ENCODE assay signal across 13 cellular contexts in the genomic region with DNA sequence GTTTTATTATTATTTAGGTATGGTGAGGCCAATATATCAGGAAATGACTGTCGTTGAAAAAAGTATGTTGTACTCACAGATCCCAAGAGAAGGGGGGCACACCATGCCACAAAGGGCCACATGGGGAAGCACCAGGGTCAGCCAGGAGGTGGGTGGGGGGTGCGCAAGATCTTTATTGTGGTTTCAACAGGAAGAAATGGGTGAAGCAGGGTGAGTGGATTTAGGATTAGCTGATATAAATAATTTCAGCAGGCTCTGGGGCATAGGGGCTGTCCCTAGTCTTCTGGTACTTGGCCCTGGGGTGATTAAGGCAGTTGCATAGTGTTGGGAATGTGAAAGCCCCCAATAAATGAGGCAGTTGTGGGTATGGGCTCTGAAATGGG. TPM values are rescaled to one million over a fixed set of nuclear protein-coding genes. Genes with fewer than 3 reads are reported as not detected.
A peak's percentile ranks its signal among the peaks of the same experiment; 100 is the strongest.
DNase-seq lines count a peak whose midpoint lies in the region; ATAC-seq and TF ChIP-seq lines count a peak whose summit lies in the region.
"Had no signal": no experiment of that assay in that cellular context is flagged by ENCODE, and none has a peak within 500 bp of the region (broad histone marks: within the 10 kb centered on the region; RNA-seq: fewer than 3 reads in every experiment).

No MANE protein-coding gene starts in this region.

- H3K36me3 Mint-ChIP-seq in stimulated activated memory B cell treated with anti-CD40 and anti-IgM and Interleukin-4, amounts not matched to agents 10 μg/mL and 1 μg/mL and 100 μg/mL, for 72 hours: peaks cover 4% of the 10 kb centered on the region
- no peaks in the 10 kb centered on the region for H3K36me3 Mint-ChIP-seq in glutamatergic neuron (ENCODE audit: unreplicated experiment)

- no peak overlapping the region for H3K4me3 ChIP-seq in heart right ventricle
- H3K4me3 ChIP-seq: SJSA1, testis had no signal

- peaks cover 0 to 44% (median 20%) of the 10 kb centered on the region in 9 donors for H3K4me1 ChIP-seq in heart right ventricle
- H3K4me1 ChIP-seq: testis had no signal

- DNase-seq in heart right ventricle: no peak
- DNase-seq in left ventricle myocardium superior: no peak
- peak; percentile 33 for DNase-seq in UCSD-AML1 (lab: John Stamatoyannopoulos, UW; ENCODE audit: unreplicated experiment)
- DNase-seq in glutamatergic neuron: no peak
- no peak for DNase-seq in NCI-H82 (lab: John Stamatoyannopoulos, UW)
- DNase-seq: NCI-H226, small intestine, testis had no signal

- peak overlapping the region in 8 of 10 donors; percentile 41 to 70 (median 56) for H3K27ac ChIP-seq in heart right ventricle
- H3K27ac ChIP-seq: KMS-11, SJSA1, testis had no signal

- TF ChIP-seq CTCF in heart right ventricle (IDR thresholded peaks at IDR 0.05) (no peak), glutamatergic neuron (IDR thresholded peaks at IDR 0.05; ENCODE audit: partially characterized antibody, unreplicated experiment) (no peak)

- no peaks in the 10 kb centered on the region for H3K9me3 Mint-ChIP-seq in stimulated activated memory B cell treated with anti-CD40 and anti-IgM and Interleukin-4, amounts not matched to agents 10 μg/mL and 1 μg/mL and 100 μg/mL, for 72 hours
- H3K9me3 Mint-ChIP-seq in glutamatergic neuron (ENCODE audit: unreplicated experiment): no peaks in the 10 kb centered on the region

- H3K27me3 ChIP-seq in heart right ventricle: no peaks in the 10 kb centered on the region
- H3K27me3 ChIP-seq: SJSA1, testis had no signal

- H3K4me3 Mint-ChIP-seq in stimulated activated memory B cell treated with anti-CD40 and anti-IgM and Interleukin-4, amounts not matched to agents 10 μg/mL and 1 μg/mL and 100 μg/mL, for 72 hours: no peak overlapping the region
- no peak overlapping the region for H3K4me3 Mint-ChIP-seq in glutamatergic neuron (ENCODE audit: unreplicated experiment)

- ATAC-seq in heart right ventricle (no peak), left ventricle myocardium superior (no peak), HG02610 (IDR thresholded peaks at IDR 0.05; ENCODE audit: unreplicated experiment) (peak; percentile 28), esophagus mucosa (no peak)
- peak; percentile 20 for ATAC-seq in stimulated activated memory B cell treated with anti-CD40 and anti-IgM and Interleukin-4, amounts not matched to agents 10 μg/mL and 1 μg/mL and 100 μg/mL, for 72 hours

- H3K9me3 ChIP-seq in heart right ventricle: no peaks in the 10 kb centered on the region
- H3K9me3 ChIP-seq: SJSA1, testis had no signal

- H3K4me1 Mint-ChIP-seq in stimulated activated memory B cell treated with anti-CD40 and anti-IgM and Interleukin-4, amounts not matched to agents 10 μg/mL and 1 μg/mL and 100 μg/mL, for 72 hours: peaks cover 39% of the 10 kb centered on the region
- H3K4me1 Mint-ChIP-seq in glutamatergic neuron (ENCODE audit: low read depth, unreplicated experiment): no peaks in the 10 kb centered on the region

- WGBS in heart right ventricle, 2 donors: 73 to 78% methylated on average over 2 of the region's 2 CpGs

- H3K36me3 ChIP-seq in heart right ventricle: peaks cover 0 to 15% (median 0%) of the 10 kb centered on the region in 9 donors

- intact Hi-C loops in heart right ventricle (cut with DNase I): loop anchor here in 2 of 10 donors (10.0 kb wide), 2 partner anchors 56 to 64 kb away; a partner anchor contains a TSS
- intact Hi-C loops in left ventricle myocardium superior (cut with micrococcal nuclease): no loop called here

- no peaks in the 10 kb centered on the region for H3K27me3 Mint-ChIP-seq in stimulated activated memory B cell treated with anti-CD40 and anti-IgM and Interleukin-4, amounts not matched to agents 10 μg/mL and 1 μg/mL and 100 μg/mL, for 72 hours
- H3K27me3 Mint-ChIP-seq in glutamatergic neuron (ENCODE audit: unreplicated experiment): no peaks in the 10 kb centered on the region

- peak overlapping the region; percentile 52 for H3K27ac Mint-ChIP-seq in stimulated activated memory B cell treated with anti-CD40 and anti-IgM and Interleukin-4, amounts not matched to agents 10 μg/mL and 1 μg/mL and 100 μg/mL, for 72 hours
- no peak overlapping the region for H3K27ac Mint-ChIP-seq in glutamatergic neuron (ENCODE audit: unreplicated experiment)

RNA-seq across cellular contexts. Expression of a gene that starts 8.6 kb away (rescaled TPM):
- total RNA-seq in heart right ventricle (1 to 10 TPM in 8 of 10 donors, under 1 TPM in 2; 0.72 to 8.6 (median 1.3) TPM), left ventricle myocardium superior (2.3 TPM), esophagus mucosa (0.32 TPM), glutamatergic neuron (ENCODE audit: unreplicated experiment) (not detected)
- 1 to 10 TPM in 1 of 2 donors, under 1 TPM in 1; 0.51 to 1.2 TPM for polyA plus RNA-seq in heart right ventricle

Comparison
In these comparisons a context has a peak if more than half of its experiments do, and no peak if none do; other contexts are left out.
1. ATAC-seq: peak in HG02610 (single experiment) and stimulated activated memory B cell treated with anti-CD40 and anti-IgM and Interleukin-4, amounts not matched to agents 10 μg/mL and 1 μg/mL and 100 μg/mL, for 72 hours (single experiment); none in heart right ventricle (0 of 8), left ventricle myocardium superior (single experiment) and esophagus mucosa (single experiment).